18 cellular contexts compared by ENCODE assay signal in the genomic region with DNA sequence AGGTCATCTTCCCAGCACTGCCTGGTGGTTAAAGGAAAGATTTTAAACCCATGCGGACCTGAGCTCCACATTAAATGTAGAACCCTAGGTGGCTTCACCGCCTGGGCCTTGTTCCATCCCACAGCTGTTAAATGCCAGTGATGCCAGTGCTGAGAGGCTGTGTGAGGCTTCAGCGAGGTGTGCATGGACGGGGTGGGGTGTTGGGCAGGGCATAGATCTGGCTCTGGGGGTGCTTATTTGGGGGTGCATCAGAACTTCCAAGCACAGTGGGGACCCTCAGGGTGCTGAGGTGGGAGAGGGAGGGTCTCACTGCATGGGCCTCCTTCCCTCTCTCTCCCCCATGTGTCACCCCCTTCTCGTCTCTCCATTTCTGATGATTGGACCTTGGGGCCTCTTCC.
"Had no signal": no experiment of that assay in that cellular context is flagged by ENCODE, and none has a peak within 500 bp of the region (broad histone marks: within the 10 kb centered on the region; RNA-seq: fewer than 3 reads in every experiment).

No MANE protein-coding gene starts in this region.

- H3K36me3 ChIP-seq: lower lobe of right lung, prostate gland, right atrium auricular region, spleen, thoracic aorta, tibial nerve, upper lobe of right lung, uterus had no signal

- H3K27ac ChIP-seq: lower lobe of right lung, prostate gland, right atrium auricular region, skin epidermis, spleen, thoracic aorta, tibial nerve, upper lobe of right lung, uterus had no signal

- H3K4me1 ChIP-seq: lower lobe of right lung, prostate gland, right atrium auricular region, spleen, tibial nerve, upper lobe of right lung, uterus had no signal

- H3K27me3 ChIP-seq: right atrium auricular region, uterus had no signal

- H3K4me3 ChIP-seq: lower lobe of right lung, prostate gland, right atrium auricular region, skin epidermis, spleen, thoracic aorta, tibial nerve, upper lobe of right lung, uterus had no signal

- FAIRE-seq: frontal cortex had no signal

- H3K9me3 ChIP-seq: lower lobe of right lung, prostate gland, right atrium auricular region, spleen, thoracic aorta, tibial nerve, upper lobe of right lung, uterus had no signal

- DNase-seq: cortex of kidney; effector CD4-positive, alpha-beta T cell; kidney glomerular epithelial cell; left colon; left ventricle myocardium superior; lower lobe of right lung; natural killer cell; stimulated activated CD4-positive, alpha-beta T cell treated with anti-CD3 and anti-CD28 coated beads, Interleukin-4, amount 100 ng/mL, for 4 hours; stimulated activated naive CD8-positive, alpha-beta T cell treated with anti-CD3 and anti-CD28 coated beads, Interleukin-15, Interleukin-2, amounts not matched to agents 100 U/mL and 50 U/mL, for 24 hours; uterus had no signal
